Comparison of ENCODE assay signal across 1 cellular context in the genomic region with DNA sequence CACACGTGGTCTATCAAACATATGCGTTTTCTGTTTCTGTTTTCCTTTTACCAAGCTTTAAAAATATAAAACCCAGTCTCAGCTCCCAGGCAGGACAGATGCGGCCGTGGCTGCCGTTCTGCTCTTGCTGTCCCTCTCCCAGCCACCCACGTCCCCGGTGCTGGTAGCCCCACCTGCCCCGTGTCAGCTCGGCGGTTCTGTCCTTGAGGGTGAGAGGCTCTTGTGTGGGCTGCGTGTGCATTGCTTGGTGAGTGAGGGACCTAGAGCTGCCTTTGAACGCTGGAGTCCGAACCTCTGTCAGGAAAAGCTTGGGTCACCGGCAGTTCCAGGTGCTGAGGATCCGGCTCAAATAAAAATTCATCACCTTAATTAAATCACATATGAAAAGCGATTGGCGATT.
TF ChIP-seq lines count a peak whose summit lies in the region.

No MANE protein-coding gene starts in this region.

TF ChIP-seq in GM12878, 131 proteins besides CTCF, POLR2A, EP300 and RAD21:
- TF ChIP-seq SPI1 (IDR thresholded peaks at IDR 0.05; ENCODE audit: borderline replicate concordance, insufficient read depth, low read depth, low read length) (no peak), SIX5 (IDR thresholded peaks at IDR 0.05; ENCODE audit: low read depth, low read length, severe bottlenecking) (no peak), RAD51 (IDR thresholded peaks at IDR 0.05) (no peak)
